In the genomic region with DNA sequence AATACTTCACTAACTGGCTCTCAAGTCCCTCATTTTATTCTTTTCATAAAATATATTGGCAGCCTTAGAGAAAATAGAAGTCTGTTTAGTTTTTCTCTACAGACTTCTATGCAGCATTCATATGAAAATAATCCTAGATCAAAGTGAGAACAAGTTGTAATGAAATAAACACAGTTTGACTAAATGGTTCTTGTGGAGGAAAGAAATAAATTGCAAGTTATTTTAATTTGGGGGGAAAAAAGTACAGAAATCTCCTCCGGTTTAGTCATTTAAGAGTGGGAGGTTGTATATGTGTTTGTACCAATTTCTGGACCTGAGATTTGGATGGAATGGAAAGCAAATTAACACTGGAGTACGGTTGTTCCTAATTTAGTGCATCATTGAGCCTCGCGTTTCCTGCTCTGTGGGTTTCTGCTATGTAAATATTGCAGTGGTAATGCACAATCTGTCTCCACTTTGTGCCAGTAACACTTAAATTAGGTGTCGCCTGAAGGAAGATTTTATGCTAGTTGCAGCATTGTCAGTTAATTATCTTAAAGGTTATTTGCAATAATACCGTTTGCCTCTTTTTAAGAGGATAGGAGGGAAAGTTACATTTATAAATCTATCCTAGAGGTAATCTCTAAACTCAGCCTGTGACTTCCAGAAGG, we compare ENCODE assay signal across 16 cellular contexts.
A peak's percentile ranks its signal among the peaks of the same experiment; 100 is the strongest.
DNase-seq lines count a peak whose midpoint lies in the region; ATAC-seq and TF ChIP-seq lines count a peak whose summit lies in the region.
"Had no signal": no experiment of that assay in that cellular context is flagged by ENCODE, and none has a peak within 500 bp of the region (broad histone marks: within the 10 kb centered on the region; RNA-seq: fewer than 3 reads in every experiment).

No MANE protein-coding gene starts in this region.

- peak; percentile 59 for ATAC-seq in mucosa of descending colon
- ATAC-seq in GM18505 (IDR thresholded peaks at IDR 0.05; ENCODE audit: unreplicated experiment): no peak
- ATAC-seq in HG02981 (IDR thresholded peaks at IDR 0.05; ENCODE audit: unreplicated experiment): no peak
- ATAC-seq: CD8-positive, alpha-beta T cell; K562 had no signal

- H3K4me1 ChIP-seq in OCI-LY7 (ENCODE audit: insufficient read depth, low read length, poor library complexity, severe bottlenecking) (peaks cover 10% of the 10 kb centered on the region), mucosa of descending colon (ENCODE audit: low read depth) (no peaks in the 10 kb centered on the region)
- H3K4me1 ChIP-seq: sigmoid colon, thyroid gland had no signal

- peak; percentile 75 for DNase-seq in NCI-H345 (lab: John Stamatoyannopoulos, UW)
- DNase-seq in NCI-H345 treated with DMSO at 0.1 percent for 48 hours (lab: John Stamatoyannopoulos, UW; ENCODE audit: unreplicated experiment): no peak
- DNase-seq in NCI-H1694 (lab: John Stamatoyannopoulos, UW): peak; percentile 87
- peak; percentile 18 for DNase-seq in OCI-LY7 (ENCODE audit: low spot score)
- DNase-seq in mucosa of descending colon: no peak
- no peak for DNase-seq in central memory CD4-positive, alpha-beta T cell
- DNase-seq: activated gamma-delta T cell; anterior cingulate cortex; CD8-positive, alpha-beta T cell; sigmoid colon; stimulated activated CD4-positive, alpha-beta T cell treated with anti-CD3 and anti-CD28 coated beads, Interleukin-4, amount 100 ng/mL, for 24 hours; thyroid gland; WERI-Rb-1 had no signal

- peak overlapping the region; percentile 37 for H3K4me2 ChIP-seq in OCI-LY7 (ENCODE audit: low read length)

- H2AFZ ChIP-seq in OCI-LY7 (ENCODE audit: low read length): peak overlapping the region; percentile 50; the same call in 1 of the 2 replicates

- no peaks in the 10 kb centered on the region for H4K20me1 ChIP-seq in OCI-LY7 (ENCODE audit: insufficient read depth, low read length)

- no peak for TF ChIP-seq POLR2A in GM18505 (IDR thresholded peaks at IDR 0.05; ENCODE audit: borderline replicate concordance, extremely low read depth, insufficient read depth, insufficient read length)

- no peaks in the 10 kb centered on the region for H3K79me2 ChIP-seq in OCI-LY7 (ENCODE audit: insufficient read depth, low read depth, low read length)

- H3K27ac ChIP-seq in OCI-LY7 (ENCODE audit: low read depth, low read length, poor library complexity, severe bottlenecking): no peak overlapping the region
- H3K27ac ChIP-seq: sigmoid colon, thyroid gland, WERI-Rb-1 had no signal

- no peak overlapping the region for H3K4me3 ChIP-seq in OCI-LY7 (ENCODE audit: low read depth, low read length, poor library complexity, severe bottlenecking)
- no peak overlapping the region for H3K4me3 ChIP-seq in mucosa of descending colon
- H3K4me3 ChIP-seq: K562, sigmoid colon, thyroid gland had no signal

- intact Hi-C loops in OCI-LY7 (cut with micrococcal nuclease; ENCODE audit: unreplicated experiment): no loop called here
- intact Hi-C loops in mucosa of descending colon (cut with DNase I, micrococcal nuclease): no loop called here

- TF ChIP-seq CTCF in OCI-LY7 (conservative IDR thresholded peaks at IDR 0.05; ENCODE audit: low read length) (no peak), mucosa of descending colon (IDR thresholded peaks at IDR 0.05) (no peak)

- POLR2A ChIA-PET in OCI-LY7 (lab: Charles Lee): no interaction called here

- CTCF ChIA-PET in OCI-LY7 (lab: Charles Lee; ENCODE audit: unreplicated experiment): no interaction called here

- no peaks in the 10 kb centered on the region for H3K36me3 ChIP-seq in OCI-LY7 (ENCODE audit: insufficient read depth, low read length)
- H3K36me3 ChIP-seq in mucosa of descending colon (ENCODE audit: low read depth): no peaks in the 10 kb centered on the region
- H3K36me3 ChIP-seq: sigmoid colon, thyroid gland, WERI-Rb-1 had no signal

- no peaks in the 10 kb centered on the region for H3K9me3 ChIP-seq in OCI-LY7 (ENCODE audit: low read length)
- H3K9me3 ChIP-seq in mucosa of descending colon: no peaks in the 10 kb centered on the region
- H3K9me3 ChIP-seq: sigmoid colon, thyroid gland had no signal

- no TSS peak for BruUV-seq in OCI-LY7 (replicated peaks; lab: Mats Ljungman, UMichigan)

- H3K9me2 ChIP-seq in OCI-LY7 (ENCODE audit: insufficient read depth, low read length): no peaks in the 10 kb centered on the region

Comparison
In these comparisons a context has a peak if more than half of its experiments do, and no peak if none do; other contexts are left out.
1. DNase-seq: peak in NCI-H345 (single experiment), NCI-H1694 (single experiment) and OCI-LY7 (single experiment); none in NCI-H345 treated with DMSO at 0.1 percent for 48 hours (single experiment), mucosa of descending colon (0 of 3) and central memory CD4-positive, alpha-beta T cell (single experiment).